Comparison of ENCODE assay signal across 8 cellular contexts in the genomic region with DNA sequence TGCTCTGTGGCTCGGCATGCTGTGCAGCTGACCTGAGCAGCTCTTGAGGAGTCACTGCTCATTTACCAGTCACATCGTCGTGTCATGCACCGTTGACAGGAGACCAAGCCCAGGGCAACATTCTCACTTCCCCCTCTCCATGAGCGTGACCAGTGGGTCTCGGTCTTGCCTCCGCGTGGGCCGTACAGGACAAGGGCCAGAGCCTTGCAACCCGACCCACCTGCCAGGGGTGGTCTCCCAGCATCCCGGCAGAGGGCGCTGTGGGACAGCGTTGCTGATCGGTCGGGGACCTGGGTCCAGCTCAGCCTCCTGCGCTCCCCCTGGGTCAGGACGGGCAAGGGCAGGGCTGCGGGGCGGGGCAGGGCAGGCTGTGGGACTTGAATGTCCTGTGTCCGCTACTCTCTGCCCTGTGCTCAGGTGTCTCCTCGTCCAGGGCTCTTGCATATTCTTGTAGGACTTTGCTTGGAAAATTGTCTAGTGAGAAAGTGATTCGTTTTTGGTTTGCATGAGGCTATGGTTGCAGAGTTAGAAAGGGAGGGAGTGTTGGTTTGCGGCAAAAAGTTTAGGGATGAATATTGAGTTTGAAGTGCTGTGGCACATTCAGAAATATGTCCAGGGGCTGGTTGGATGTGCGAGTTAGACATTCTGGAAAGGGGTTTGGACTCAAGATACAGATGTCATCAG. TPM values are rescaled to one million over a fixed set of nuclear protein-coding genes. Genes with fewer than 3 reads are reported as not detected.
A peak's percentile ranks its signal among the peaks of the same experiment; 100 is the strongest.
DNase-seq lines count a peak whose midpoint lies in the region; ATAC-seq and TF ChIP-seq lines count a peak whose summit lies in the region.

No MANE protein-coding gene starts in this region.

- ATAC-seq in HG02571 (IDR thresholded peaks at IDR 0.05; ENCODE audit: unreplicated experiment) (peak; percentile 82), GM18870 (IDR thresholded peaks at IDR 0.05; ENCODE audit: unreplicated experiment) (no peak)

- H3K9me2 ChIP-seq in hepatocyte (replicated peaks; ENCODE audit: insufficient read depth) = no peaks in the 10 kb centered on the region

- H2AFZ ChIP-seq in hepatocyte = no peak overlapping the region

- H3K9ac ChIP-seq in skeletal muscle satellite cell (ENCODE audit: low read depth, low read length) = no peak overlapping the region

- peaks cover 11% of the 10 kb centered on the region for H4K20me1 ChIP-seq in hepatocyte (ENCODE audit: insufficient read depth, poor library complexity, severe bottlenecking)

- peak; percentile 96 for TF ChIP-seq CTCF in GM12872 (IDR thresholded peaks at IDR 0.05; ENCODE audit: insufficient read depth, low read depth, low read length)
- peak; percentile 90 for TF ChIP-seq CTCF in hepatocyte (IDR thresholded peaks at IDR 0.05; ENCODE audit: poor library complexity)

- no peak overlapping the region for H3K4me3 ChIP-seq in hepatocyte
- peak overlapping the region; percentile 27 for H3K4me3 ChIP-seq in skeletal muscle satellite cell (ENCODE audit: low read length)

- H3K4me2 ChIP-seq in hepatocyte = peak overlapping the region; percentile 72
- peak overlapping the region; percentile 70 for H3K4me2 ChIP-seq in skeletal muscle satellite cell (ENCODE audit: low read length)

- H3K4me1 ChIP-seq in hepatocyte (ENCODE audit: insufficient read depth) (no peaks in the 10 kb centered on the region), skeletal muscle satellite cell (ENCODE audit: control insufficient read depth, insufficient read depth, low read length) (no peaks in the 10 kb centered on the region)

- no peaks in the 10 kb centered on the region for H3K79me2 ChIP-seq in hepatocyte

- no peaks in the 10 kb centered on the region for H3K9me3 ChIP-seq in hepatocyte (ENCODE audit: low read depth)
- H3K9me3 ChIP-seq in skeletal muscle satellite cell (replicated peaks; ENCODE audit: low read length) = no peaks in the 10 kb centered on the region

- no peak overlapping the region for H3K27ac ChIP-seq in hepatocyte

- peak; percentile 76 for DNase-seq in NCI-H1105 (lab: John Stamatoyannopoulos, UW)
- DNase-seq in T-helper 2 cell = peak; percentile 59 to 76 (median 74)
- peak; percentile 56 for DNase-seq in amniotic stem cell (lab: John Stamatoyannopoulos, UW)
- peak; percentile 92 for DNase-seq in hepatocyte (ENCODE audit: low spot score)

- H3K27me3 ChIP-seq in hepatocyte (no peaks in the 10 kb centered on the region), skeletal muscle satellite cell (ENCODE audit: control insufficient read depth, insufficient read depth, low read length) (no peaks in the 10 kb centered on the region)

- H3K36me3 ChIP-seq in hepatocyte (replicated peaks; ENCODE audit: insufficient read depth, low read depth) (no peaks in the 10 kb centered on the region), skeletal muscle satellite cell (ENCODE audit: insufficient read depth, low read length) (peaks cover 18% of the 10 kb centered on the region)

- 18% methylated on average over 22 of the region's 24 CpGs for WGBS in hepatocyte (ENCODE audit: low lambda C conversion rate, missing lambda C conversion rate)

RNA-seq across cellular contexts. Expression of a gene that starts 16.2 kb away (rescaled TPM):
- 605 and 638 TPM in 2 replicates for total RNA-seq in hepatocyte
- 452 and 503 TPM in 2 replicates for polyA plus RNA-seq in hepatocyte
- total RNA-seq in skeletal muscle satellite cell (2012; rRNA removed) = 634 and 847 TPM in 2 replicates

RNA-seq across cellular contexts. Expression of a gene that starts 41.5 kb away (rescaled TPM):
- 28.0 and 29.1 TPM in 2 replicates for total RNA-seq in hepatocyte
- polyA plus RNA-seq in hepatocyte = 23.6 and 24.4 TPM in 2 replicates
- 20.1 and 25.3 TPM in 2 replicates for total RNA-seq in skeletal muscle satellite cell (2012; rRNA removed)
